In genomic region chr1:25569599-25570458, GRCh38 we compare ENCODE assay signal across 1 cellular context.
TF ChIP-seq lines count a peak whose summit lies in the region.

No MANE protein-coding gene starts in this region.

TF ChIP-seq in H1, 55 proteins besides CTCF, POLR2A, EP300 and RAD21 (continued from another document):
- TF ChIP-seq MAX (IDR thresholded peaks at IDR 0.05) (no peak), SIN3A (conservative IDR thresholded peaks at IDR 0.05 in 1 of 2, IDR thresholded peaks at IDR 0.05 in 1 of 2; ENCODE audit: low read depth in 1 of 2, low read length in 2 of 2) (no peak), ATF3 (IDR thresholded peaks at IDR 0.05; ENCODE audit: insufficient read depth, low read depth, low read length) (no peak)
